Comparison of ENCODE assay signal across 1 cellular context in genomic region chr6:117605169-117605826, GRCh38.
TF ChIP-seq lines count a peak whose summit lies in the region.

No MANE protein-coding gene starts in this region.

TF ChIP-seq in WTC11, 78 proteins besides CTCF, POLR2A, EP300 and RAD21 (continued from another document):
- TF ChIP-seq MAX (CRISPR knock-in tag; IDR thresholded peaks at IDR 0.05): no peak
- no peak for TF ChIP-seq ZNF512 (CRISPR knock-in tag; IDR thresholded peaks at IDR 0.05; ENCODE audit: borderline replicate concordance)
- TF ChIP-seq FOXP1 (CRISPR knock-in tag; IDR thresholded peaks at IDR 0.05; ENCODE audit: borderline replicate concordance): no peak
- TF ChIP-seq IRF2 (CRISPR knock-in tag; IDR thresholded peaks at IDR 0.05; ENCODE audit: borderline replicate concordance, low read depth): no peak
- TF ChIP-seq GTF2I (CRISPR knock-in tag; conservative IDR thresholded peaks at IDR 0.05): no peak
- TF ChIP-seq NR2C2 (CRISPR knock-in tag; IDR thresholded peaks at IDR 0.05): no peak
